Comparison of ENCODE assay signal across 8 cellular contexts in genomic region chr19:6424190-6424938, GRCh38. TPM values are rescaled to one million over a fixed set of nuclear protein-coding genes. Genes with fewer than 3 reads are reported as not detected.
DNase-seq lines count a peak whose midpoint lies in the region; FAIRE-seq and TF ChIP-seq lines count a peak whose summit lies in the region.

KHSRP (minus strand) TSS chr19:6424811; CDS start chr19:6424701, 110 bp downstream.

- no peaks in the 10 kb centered on the region for H3K27me3 ChIP-seq in breast epithelium

- H3K9ac ChIP-seq in kidney (ENCODE audit: low read length in 2 of 2): peak within 1 kb of the TSS; percentile 86 to 93

- H3K4me1 ChIP-seq in breast epithelium: peaks cover 3 to 11% of the 10 kb centered on the region in 2 donors
- H3K4me1 ChIP-seq in kidney (ENCODE audit: control insufficient read depth in 1 of 2, insufficient read depth in 1 of 2, low read depth in 1 of 2, low read length in 2 of 2): peaks cover 9 to 23% of the 10 kb centered on the region in 2 donors

- intact Hi-C loops in breast epithelium (cut with DNase I; ENCODE audit: low total_unique reads) (loop anchor here (1.0 kb wide), 1 partner anchor 32 kb away; no protein-coding TSS in a partner anchor), kidney (cut with DNase I) (no loop called here)

- DNase-seq in NCI-H1417 (lab: John Stamatoyannopoulos, UW) (peak in 2 of 3 experiments; percentile 41 to 57), NCI-H1417 treated with DMSO at 0.1 percent for 48 hours (lab: John Stamatoyannopoulos, UW) (no peak), RWPE1 (ENCODE audit: low spot score) (peak; percentile 37), breast epithelium (ENCODE audit: low spot score in 2 of 2) (no peak), kidney (no peak), T1000 (lab: John Stamatoyannopoulos, UW) (no peak)
- DNase-seq in stimulated activated CD4-positive, alpha-beta T cell treated with anti-CD3 and anti-CD28 coated beads, Interleukin-2, amount 100 ng/mL, for 4 hours (ENCODE audit: low read depth): peak; percentile 33
- DNase-seq in central memory CD4-positive, alpha-beta T cell: no peak

- H3K36me3 ChIP-seq in breast epithelium: no peaks in the 10 kb centered on the region
- peaks cover 12 to 27% of the 10 kb centered on the region in 2 donors for H3K36me3 ChIP-seq in kidney (ENCODE audit: control insufficient read depth in 1 of 2, insufficient read depth in 2 of 2, low read length in 2 of 2)

- H3K27ac ChIP-seq in RWPE1 (peak within 1 kb of the TSS; percentile 83), breast epithelium (peak within 1 kb of the TSS; percentile 82 to 93), kidney (ENCODE audit: low read depth in 2 of 2, low read length in 2 of 2) (peak within 1 kb of the TSS; percentile 71 to 73)

- CTCF ChIA-PET in RWPE1 (lab: Yijun Ruan, JAX): no interaction called here

- no peak for FAIRE-seq in kidney (lab: Jason Lieb, UNC)

- POLR2A ChIA-PET in RWPE1 (lab: Yijun Ruan, JAX; ENCODE audit: low non-redundant PET): no interaction called here

- H3K9me3 ChIP-seq in breast epithelium (no peaks in the 10 kb centered on the region), kidney (ENCODE audit: control insufficient read depth in 1 of 2, low read length in 2 of 2) (no peaks in the 10 kb centered on the region)

- H3K4me3 ChIP-seq in breast epithelium: peak within 1 kb of the TSS; percentile 76 to 96 (median 84)
- peak within 1 kb of the TSS; percentile 89 to 93 for H3K4me3 ChIP-seq in kidney (ENCODE audit: low read length in 2 of 2)

- peak; percentile 40 for TF ChIP-seq POLR2A in breast epithelium (IDR thresholded peaks at IDR 0.05)

- TF ChIP-seq CTCF in RWPE1 (conservative IDR thresholded peaks at IDR 0.05; ENCODE audit: low read depth): no peak
- no peak for TF ChIP-seq CTCF in breast epithelium (IDR thresholded peaks at IDR 0.05)
- TF ChIP-seq CTCF in kidney (IDR thresholded peaks at IDR 0.05; ENCODE audit: borderline replicate concordance, extremely low read depth, insufficient read depth): no peak

RNA-seq across cellular contexts. Expression of gene KHSRP, which starts in this region (rescaled TPM):
- total RNA-seq in breast epithelium (10 to 100 TPM; 71.4 to 76.1 (median 73.0) TPM), kidney (175 TPM)
- 52.9 TPM for polyA plus RNA-seq in kidney (ENCODE audit: insufficient read depth, low read depth, low replicate concordance)

Comparison
In these comparisons a context has a peak if more than half of its experiments do, and no peak if none do; other contexts are left out.
1. DNase-seq: peak in NCI-H1417 (2 of 3), RWPE1 (single experiment) and stimulated activated CD4-positive, alpha-beta T cell treated with anti-CD3 and anti-CD28 coated beads, Interleukin-2, amount 100 ng/mL, for 4 hours (single experiment); none in NCI-H1417 treated with DMSO at 0.1 percent for 48 hours (single experiment), breast epithelium (0 of 2), kidney (single experiment), central memory CD4-positive, alpha-beta T cell (single experiment) and T1000 (single experiment).
2. Peak in every context shown above with its lines, with median percentiles within 50 percentile points of each other: H3K27ac ChIP-seq.